20 cellular contexts compared by ENCODE assay signal in genomic region chr12:128652136-128652751, GRCh38.
DNase-seq lines count a peak whose midpoint lies in the region; ATAC-seq and TF ChIP-seq lines count a peak whose summit lies in the region.
"Had no signal": no experiment of that assay in that cellular context is flagged by ENCODE, and none has a peak within 500 bp of the region (broad histone marks: within the 10 kb centered on the region; RNA-seq: fewer than 3 reads in every experiment).

No MANE protein-coding gene starts in this region.

- 36 to 50% methylated on average over 16 to 17 of the region's 17 CpGs for WGBS in GM23248 (ENCODE audit: low coverage in 1 of 2, low lambda C conversion rate in 2 of 2, missing lambda C conversion rate in 2 of 2), 2 experiments

- H3K9me3 ChIP-seq in GM23248 (ENCODE audit: low read depth) (no peaks in the 10 kb centered on the region), OCI-LY7 (ENCODE audit: low read length) (no peaks in the 10 kb centered on the region)

- DNase-seq in NCI-H510A (lab: John Stamatoyannopoulos, UW) (peak; percentile 15), NCI-H510A treated with DMSO at 0.1 percent for 48 hours (lab: John Stamatoyannopoulos, UW) (no peak), hypothalamus (lab: John Stamatoyannopoulos, UW) (peak in 29 of 51 donors; percentile 5 to 65 (median 25)), pons (ENCODE audit: low spot score) (peak; percentile 62), GM23248 (no peak), OCI-LY7 (ENCODE audit: low spot score) (no peak)
- DNase-seq: AML-193, DMS79 treated with DMSO at 0.1 percent for 48 hours, H7, HFFc6, IMR-90, NCI-H1417, NCI-H187, NCI-H2107, PC-9, SIG-M5 had no signal

- intact Hi-C loops in OCI-LY7 (cut with micrococcal nuclease; ENCODE audit: unreplicated experiment): no loop called here

- no peaks in the 10 kb centered on the region for H3K4me1 ChIP-seq in GM23248 (ENCODE audit: insufficient read depth)
- no peaks in the 10 kb centered on the region for H3K4me1 ChIP-seq in OCI-LY7 (ENCODE audit: insufficient read depth, low read length, poor library complexity, severe bottlenecking)

- TF ChIP-seq CTCF in OCI-LY7 (conservative IDR thresholded peaks at IDR 0.05; ENCODE audit: low read length): no peak

- H3K4me3 ChIP-seq in GM23248 (no peak overlapping the region), OCI-LY7 (ENCODE audit: low read depth, low read length, poor library complexity, severe bottlenecking) (no peak overlapping the region)
- H3K4me3 ChIP-seq: PC-9 had no signal

- no peak overlapping the region for H3K4me2 ChIP-seq in GM23248 (ENCODE audit: unreplicated experiment)
- H3K4me2 ChIP-seq in OCI-LY7 (ENCODE audit: low read length): no peak overlapping the region
- H3K4me2 ChIP-seq: PC-9 had no signal

- no peak overlapping the region for H3K27ac ChIP-seq in GM23248
- H3K27ac ChIP-seq in OCI-LY7 (ENCODE audit: low read depth, low read length, poor library complexity, severe bottlenecking): no peak overlapping the region
- H3K27ac ChIP-seq: 22Rv1, PC-9, RWPE1 had no signal

- no peaks in the 10 kb centered on the region for H4K20me1 ChIP-seq in GM23248 (ENCODE audit: insufficient read depth)
- no peaks in the 10 kb centered on the region for H4K20me1 ChIP-seq in OCI-LY7 (ENCODE audit: insufficient read depth, low read length)

- in situ Hi-C loops in GM23248 (cut with MboI): no loop called here

- CTCF ChIA-PET in OCI-LY7 (lab: Charles Lee; ENCODE audit: unreplicated experiment): no interaction called here

- no peaks in the 10 kb centered on the region for H3F3A ChIP-seq in GM23248 (ENCODE audit: insufficient read depth)

- H3K27me3 ChIP-seq in GM23248 (replicated peaks; ENCODE audit: insufficient read depth): no peaks in the 10 kb centered on the region

- no peak overlapping the region for H2AFZ ChIP-seq in GM23248
- no peak overlapping the region for H2AFZ ChIP-seq in OCI-LY7 (ENCODE audit: low read length)
- H2AFZ ChIP-seq: PC-9 had no signal

- no TSS peak for BruUV-seq in OCI-LY7 (replicated peaks; lab: Mats Ljungman, UMichigan)

- POLR2A ChIA-PET in OCI-LY7 (lab: Charles Lee): no interaction called here

- H3K9me2 ChIP-seq in GM23248 (ENCODE audit: insufficient read depth): no peaks in the 10 kb centered on the region
- H3K9me2 ChIP-seq in OCI-LY7 (ENCODE audit: insufficient read depth, low read length): no peaks in the 10 kb centered on the region

- no peaks in the 10 kb centered on the region for H3K79me2 ChIP-seq in GM23248 (ENCODE audit: insufficient read depth)
- H3K79me2 ChIP-seq in OCI-LY7 (ENCODE audit: insufficient read depth, low read depth, low read length): no peaks in the 10 kb centered on the region

- H3K36me3 ChIP-seq in GM23248 (ENCODE audit: low read depth): no peaks in the 10 kb centered on the region
- no peaks in the 10 kb centered on the region for H3K36me3 ChIP-seq in OCI-LY7 (ENCODE audit: insufficient read depth, low read length)

- H3K9ac ChIP-seq in GM23248: no peak overlapping the region

- ATAC-seq in HG02852 (IDR thresholded peaks at IDR 0.05; ENCODE audit: unreplicated experiment) (no peak), HG02981 (IDR thresholded peaks at IDR 0.05; ENCODE audit: unreplicated experiment) (no peak)

Comparison
In these comparisons a context has a peak if more than half of its experiments do, and no peak if none do; other contexts are left out.
1. DNase-seq: peak in NCI-H510A (single experiment), hypothalamus (29 of 51) and pons (single experiment); none in NCI-H510A treated with DMSO at 0.1 percent for 48 hours (single experiment), GM23248 (single experiment) and OCI-LY7 (single experiment).